In genomic region chr15:61530769-61531168, GRCh38 we compare ENCODE assay signal across 17 cellular contexts.
DNase-seq lines count a peak whose midpoint lies in the region; ATAC-seq and TF ChIP-seq lines count a peak whose summit lies in the region.
"Had no signal": no experiment of that assay in that cellular context is flagged by ENCODE, and none has a peak within 500 bp of the region (broad histone marks: within the 10 kb centered on the region; RNA-seq: fewer than 3 reads in every experiment).

No MANE protein-coding gene starts in this region.

- TF ChIP-seq CTCF in BE2C (IDR thresholded peaks at IDR 0.05; ENCODE audit: low read depth, low read length) (peak; percentile 47; the same call in 1 of the 2 replicates), foreskin keratinocyte (conservative IDR thresholded peaks at IDR 0.05) (peak; percentile 49), prostate gland (IDR thresholded peaks at IDR 0.05) (no peak)

- H3K27ac ChIP-seq in SK-N-MC (no peak overlapping the region), foreskin keratinocyte (no peak overlapping the region), prostate gland (no peak overlapping the region)
- H3K27ac ChIP-seq: epithelial cell of prostate had no signal

- no peak for ATAC-seq in foreskin keratinocyte
- ATAC-seq: stimulated activated naive CD8-positive, alpha-beta T cell treated with anti-CD3 and anti-CD28 coated beads, Interleukin-15, amount 100 ng/mL, for 72 hours had no signal

- intact Hi-C loops in prostate gland (cut with DNase I), result no loop called here

- H3K27me3 ChIP-seq in BE2C, result no peaks in the 10 kb centered on the region
- H3K27me3 ChIP-seq in foreskin keratinocyte, result no peaks in the 10 kb centered on the region
- H3K27me3 ChIP-seq in prostate gland (replicated peaks; ENCODE audit: insufficient read depth), result no peaks in the 10 kb centered on the region

- H3K4me3 ChIP-seq in BE2C (ENCODE audit: low read depth, low read length) (no peak overlapping the region), SK-N-MC (no peak overlapping the region), prostate gland (no peak overlapping the region)

- 90% methylated on average over 2 of the region's 2 CpGs for WGBS in prostate gland

- no peaks in the 10 kb centered on the region for H3K4me1 ChIP-seq in BE2C
- H3K4me1 ChIP-seq in foreskin keratinocyte, result no peaks in the 10 kb centered on the region
- no peaks in the 10 kb centered on the region for H3K4me1 ChIP-seq in prostate gland (replicated peaks)

- H3K9me3 ChIP-seq in BE2C (no peaks in the 10 kb centered on the region), SK-N-MC (ENCODE audit: low read depth, low read length) (no peaks in the 10 kb centered on the region), prostate gland (no peaks in the 10 kb centered on the region)

- TF ChIP-seq POLR2A in prostate gland (IDR thresholded peaks at IDR 0.05), result no peak

- DNase-seq in BE2C, result peak; percentile 36
- peak; percentile 42 for DNase-seq in HCEC 1CT
- DNase-seq in SK-N-MC (ENCODE audit: low read depth, low spot score), result peak; percentile 28
- no peak for DNase-seq in foreskin keratinocyte
- DNase-seq in cerebellum (ENCODE audit: low spot score), result no peak
- no peak for DNase-seq in Ammon's horn (ENCODE audit: low spot score)
- DNase-seq in prostate gland (ENCODE audit: low spot score), result no peak
- no peak for DNase-seq in NCI-H446 treated with DMSO at 0.1 percent for 48 hours (lab: John Stamatoyannopoulos, UW)
- DNase-seq: activated CD8-positive, alpha-beta memory T cell treated with anti-CD3 and anti-CD28 coated beads, Interleukin-2, amount 50 U/mL, for 4 hours; activated naive CD8-positive, alpha-beta T cell treated with anti-CD3 and anti-CD28 coated beads, Interleukin-2, amount 10 ng/mL, durations not matched to agents 7 days and 5 days; hippocampal formation; NCI-H1105; NCI-H510A; SIG-M5; small intestine; stimulated activated naive CD8-positive, alpha-beta T cell treated with anti-CD3 and anti-CD28 coated beads, Interleukin-15, amount 100 ng/mL, for 72 hours had no signal

- H3K9ac ChIP-seq in SK-N-MC (ENCODE audit: insufficient read length), result no peak overlapping the region

- H3K36me3 ChIP-seq in BE2C (no peaks in the 10 kb centered on the region), SK-N-MC (ENCODE audit: insufficient read depth, low read length) (no peaks in the 10 kb centered on the region), prostate gland (no peaks in the 10 kb centered on the region)

Comparison
In these comparisons a context has a peak if more than half of its experiments do, and no peak if none do; other contexts are left out.
1. DNase-seq: peak in BE2C (single experiment), HCEC 1CT (single experiment) and SK-N-MC (single experiment); none in foreskin keratinocyte (0 of 2), cerebellum (single experiment), Ammon's horn (single experiment), prostate gland (single experiment) and NCI-H446 treated with DMSO at 0.1 percent for 48 hours (single experiment).
2. CTCF ChIP-seq: peak in BE2C (single experiment) and foreskin keratinocyte (single experiment); none in prostate gland (0 of 4).